21 cellular contexts compared by ENCODE assay signal in the genomic region with DNA sequence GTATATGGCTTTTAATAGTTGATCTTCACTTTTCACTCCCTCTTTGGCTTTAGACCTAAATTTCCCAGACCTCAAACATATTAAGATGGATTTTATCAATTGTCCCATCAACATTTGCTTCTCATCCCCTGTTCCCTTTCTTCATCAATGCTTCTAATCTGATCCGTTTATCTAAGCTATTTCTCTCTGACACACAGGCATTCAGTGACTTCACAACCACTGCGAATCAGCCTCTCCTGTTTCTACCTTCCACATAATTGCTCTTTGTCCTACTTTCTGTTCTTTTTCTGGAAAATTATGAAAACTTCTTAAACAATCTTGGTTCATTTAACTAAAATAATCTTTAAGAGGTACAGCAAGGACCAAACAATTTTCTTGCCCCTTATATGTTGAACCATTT.
DNase-seq lines count a peak whose midpoint lies in the region; TF ChIP-seq lines count a peak whose summit lies in the region.
"Had no signal": no experiment of that assay in that cellular context is flagged by ENCODE, and none has a peak within 500 bp of the region (broad histone marks: within the 10 kb centered on the region; RNA-seq: fewer than 3 reads in every experiment).

No MANE protein-coding gene starts in this region.

- WGBS in testis, 2 donors: 68 to 74% methylated on average over 2 of the region's 2 CpGs

- H3K9ac ChIP-seq in Loucy (ENCODE audit: low read depth, low read length, poor library complexity, severe bottlenecking) (no peak overlapping the region), adipocyte (ENCODE audit: low read length) (peak overlapping the region; percentile 29)

- no peak for TF ChIP-seq POLR2A in testis (IDR thresholded peaks at IDR 0.05)

- H4K20me1 ChIP-seq in Loucy (ENCODE audit: insufficient read depth, low read length, poor library complexity, severe bottlenecking): no peaks in the 10 kb centered on the region

- H3K9me2 ChIP-seq in Loucy (replicated peaks; ENCODE audit: low read depth, low read length): no peaks in the 10 kb centered on the region

- H3K27ac ChIP-seq in testis: no peak overlapping the region
- H3K27ac ChIP-seq: ascending aorta, ovary, right atrium auricular region, SJSA1, spleen, tibial nerve had no signal

- no peaks in the 10 kb centered on the region for H3F3A ChIP-seq in Loucy (ENCODE audit: low read depth)

- H3K36me3 Mint-ChIP-seq in type B pancreatic cell: no peaks in the 10 kb centered on the region
- H3K36me3 Mint-ChIP-seq: activated naive CD4-positive, alpha-beta T cell treated with anti-CD3 and anti-CD28 coated beads, Interleukin-2, amount 50 U/mL, for 72 hours had no signal

- H3K27me3 ChIP-seq in Loucy (ENCODE audit: insufficient read depth, low read length, poor library complexity, severe bottlenecking) (no peaks in the 10 kb centered on the region), adipocyte (replicated peaks; ENCODE audit: control insufficient read depth, insufficient read depth, low read length) (no peaks in the 10 kb centered on the region), testis (no peaks in the 10 kb centered on the region)
- H3K27me3 ChIP-seq: ascending aorta, ovary, right atrium auricular region, tibial nerve had no signal

- H3K4me1 ChIP-seq in Loucy (ENCODE audit: insufficient read depth, low read length, poor library complexity, severe bottlenecking): peaks cover 3% of the 10 kb centered on the region
- peaks cover 43% of the 10 kb centered on the region for H3K4me1 ChIP-seq in adipocyte (ENCODE audit: control insufficient read depth, insufficient read depth, low read length)
- no peaks in the 10 kb centered on the region for H3K4me1 ChIP-seq in testis
- H3K4me1 ChIP-seq: ascending aorta, right atrium auricular region, spleen had no signal

- peaks cover 11% of the 10 kb centered on the region for H3K4me1 Mint-ChIP-seq in type B pancreatic cell (ENCODE audit: unreplicated experiment)
- H3K4me1 Mint-ChIP-seq: activated T-helper 17 cell treated with anti-CD3 and anti-CD28 coated beads, Interleukin-2, amount 50 U/mL, for 72 hours had no signal

- peak overlapping the region; percentile 9 for H3K27ac Mint-ChIP-seq in type B pancreatic cell
- H3K27ac Mint-ChIP-seq: activated CD8-positive, alpha-beta T cell treated with anti-CD3 and anti-CD28 coated beads for 36 hours; activated naive CD4-positive, alpha-beta T cell treated with anti-CD3 and anti-CD28 coated beads, Interleukin-2, amount 50 U/mL, for 72 hours; activated T-helper 17 cell treated with anti-CD3 and anti-CD28 coated beads, Interleukin-2, amount 50 U/mL, for 72 hours; nephron; T-helper 17 cell had no signal

- DNase-seq in adipocyte (ENCODE audit: low read depth): no peak
- DNase-seq in iris pigment epithelial cell (ENCODE audit: low read depth): peak; percentile 41
- no peak for DNase-seq in type B pancreatic cell (ENCODE audit: extremely low spot score, unreplicated experiment)
- DNase-seq in AML-193 (lab: John Stamatoyannopoulos, UW): no peak
- no peak for DNase-seq in epidermal melanocyte (ENCODE audit: insufficient read length, low spot score)
- DNase-seq in testis: no peak
- DNase-seq: GOT3, NCI-H1694 treated with DMSO at 0.1 percent for 48 hours, ovary, spleen, T-helper 17 cell had no signal

- H3K9me3 ChIP-seq in Loucy (ENCODE audit: insufficient read depth, low read depth, low read length) (no peaks in the 10 kb centered on the region), adipocyte (ENCODE audit: control insufficient read depth, low read length) (no peaks in the 10 kb centered on the region), testis (no peaks in the 10 kb centered on the region)
- H3K9me3 ChIP-seq: ascending aorta, mucosa of descending colon, ovary, right atrium auricular region, SJSA1, spleen, tibial nerve had no signal

- H3K27me3 Mint-ChIP-seq in type B pancreatic cell: no peaks in the 10 kb centered on the region
- H3K27me3 Mint-ChIP-seq: activated T-helper 17 cell treated with anti-CD3 and anti-CD28 coated beads, Interleukin-2, amount 50 U/mL, for 72 hours had no signal

- no peaks in the 10 kb centered on the region for H3K36me3 ChIP-seq in Loucy (ENCODE audit: insufficient read depth, low read length)
- H3K36me3 ChIP-seq in adipocyte (ENCODE audit: control insufficient read depth, insufficient read depth, low read length, severe bottlenecking): no peaks in the 10 kb centered on the region
- no peaks in the 10 kb centered on the region for H3K36me3 ChIP-seq in testis (ENCODE audit: low read depth, missing control alignments)
- H3K36me3 ChIP-seq: ascending aorta, ovary, right atrium auricular region, SJSA1, spleen, tibial nerve had no signal

- H3K4me3 ChIP-seq in Loucy (ENCODE audit: low read length, poor library complexity, severe bottlenecking): no peak overlapping the region
- no peak overlapping the region for H3K4me3 ChIP-seq in adipocyte (ENCODE audit: low read length)
- H3K4me3 ChIP-seq in testis: no peak overlapping the region
- H3K4me3 ChIP-seq: ascending aorta, mucosa of descending colon, ovary, right atrium auricular region, SJSA1, spleen, tibial nerve had no signal

- H3K79me2 ChIP-seq in Loucy (ENCODE audit: insufficient read depth, low read length): no peaks in the 10 kb centered on the region

- peak overlapping the region; percentile 32 for H3K4me3 Mint-ChIP-seq in type B pancreatic cell
- H3K4me3 Mint-ChIP-seq: activated CD8-positive, alpha-beta T cell treated with anti-CD3 and anti-CD28 coated beads for 36 hours; activated T-helper 17 cell treated with anti-CD3 and anti-CD28 coated beads, Interleukin-2, amount 50 U/mL, for 72 hours; nephron; T-helper 17 cell had no signal

- no peak overlapping the region for H3K4me2 ChIP-seq in Loucy (ENCODE audit: low read depth, low read length, poor library complexity, severe bottlenecking)

- TF ChIP-seq CTCF in Loucy (conservative IDR thresholded peaks at IDR 0.05; ENCODE audit: low read length): no peak
- TF ChIP-seq CTCF in type B pancreatic cell (conservative IDR thresholded peaks at IDR 0.05): no peak
- no peak for TF ChIP-seq CTCF in testis (IDR thresholded peaks at IDR 0.05)

- intact Hi-C loops in testis (cut with DNase I; ENCODE audit: low total_unique reads): no loop called here

- peak overlapping the region; percentile 8; the same call in 1 of the 2 replicates for H2AFZ ChIP-seq in Loucy (ENCODE audit: low read length)

- H3K9me3 Mint-ChIP-seq in type B pancreatic cell: no peaks in the 10 kb centered on the region
- H3K9me3 Mint-ChIP-seq: activated CD8-positive, alpha-beta T cell treated with anti-CD3 and anti-CD28 coated beads for 36 hours; activated naive CD4-positive, alpha-beta T cell treated with anti-CD3 and anti-CD28 coated beads, Interleukin-2, amount 50 U/mL, for 72 hours; activated T-helper 17 cell treated with anti-CD3 and anti-CD28 coated beads, Interleukin-2, amount 50 U/mL, for 72 hours; nephron had no signal
